In genomic region chr11:41826129-41826528, GRCh38 we compare ENCODE assay signal across 23 cellular contexts.
"Had no signal": no experiment of that assay in that cellular context is flagged by ENCODE, and none has a peak within 500 bp of the region (broad histone marks: within the 10 kb centered on the region; RNA-seq: fewer than 3 reads in every experiment).

No MANE protein-coding gene starts in this region.

- H3K4me3 ChIP-seq: MG63, Peyer's patch, SJCRH30 had no signal

- H3K36me3 ChIP-seq: MG63, Peyer's patch, SJCRH30 had no signal

- DNase-seq: IMR-90, Karpas-422, KG1, MG63, NCI-H1092 treated with DMSO at 0.1 percent for 48 hours, NCI-H1436, NCI-H187, NCI-H2029, NCI-H2081 treated with DMSO at 0.1 percent for 48 hours, NCI-H2171, NCI-H226, NCI-H446, NCI-H510A, NCI-H524 treated with DMSO at 0.1 percent for 48 hours, NCI-H69, NCI-H774, PC-3, Peyer's patch, SHP77 treated with DMSO at 0.1 percent for 48 hours, SJCRH30 had no signal

- FAIRE-seq: HepG2 had no signal

- H3K9me3 ChIP-seq: MG63, Peyer's patch, SJCRH30 had no signal

- ATAC-seq: HepG2, PC-3, Right ventricle myocardium inferior, SK-N-SH treated with all-trans-retinoic acid at 6 μM for 48 hours had no signal

- H3K4me1 ChIP-seq: Peyer's patch, SJCRH30 had no signal

- H3K27me3 ChIP-seq: MG63, Peyer's patch, SJCRH30 had no signal
